22 cellular contexts compared by ENCODE assay signal in the genomic region with DNA sequence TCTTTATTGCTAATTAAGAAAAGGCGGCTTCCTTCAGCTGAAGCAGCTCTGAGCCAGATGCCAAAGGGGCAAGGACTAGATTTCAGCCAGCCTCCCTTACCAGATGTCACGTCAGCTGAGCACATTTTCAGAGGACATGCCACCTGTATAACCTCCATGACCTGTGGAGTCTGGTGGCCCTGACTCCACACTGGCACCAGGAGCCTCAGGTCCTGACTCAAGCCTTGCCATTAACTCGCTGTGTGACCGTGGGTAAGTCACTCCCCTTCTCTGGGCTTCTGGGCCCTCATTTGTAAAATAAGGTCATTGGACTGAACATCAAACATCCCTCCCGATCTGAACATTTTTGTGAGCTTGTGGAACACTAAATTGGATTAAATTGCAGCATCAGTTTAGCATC. TPM values are rescaled to one million over a fixed set of nuclear protein-coding genes. Genes with fewer than 3 reads are reported as not detected.
A peak's percentile ranks its signal among the peaks of the same experiment; 100 is the strongest.
DNase-seq lines count a peak whose midpoint lies in the region; TF ChIP-seq lines count a peak whose summit lies in the region.
"Had no signal": no experiment of that assay in that cellular context is flagged by ENCODE, and none has a peak within 500 bp of the region (broad histone marks: within the 10 kb centered on the region; RNA-seq: fewer than 3 reads in every experiment).

No MANE protein-coding gene starts in this region.

- 84 to 89% methylated on average over 5 of the region's 5 CpGs for WGBS in lower leg skin, 2 donors

- no peaks in the 10 kb centered on the region for H3K9me3 ChIP-seq in vagina
- H3K9me3 ChIP-seq: BLaER1, Caco-2 had no signal

- H3K4me3 ChIP-seq in dorsolateral prefrontal cortex (no peak overlapping the region), lower leg skin (ENCODE audit: low read depth, poor library complexity, severe bottlenecking) (no peak overlapping the region), vagina (no peak overlapping the region)
- H3K4me3 ChIP-seq: BLaER1, GM12878, GM23248 had no signal

- peak overlapping the region; percentile 45 for H3K27ac ChIP-seq in angular gyrus (ENCODE audit: low read depth, low read length)
- peak overlapping the region in 40 of 59 donors; percentile 12 to 82 (median 66) for H3K27ac ChIP-seq in dorsolateral prefrontal cortex
- peak overlapping the region; percentile 11 for H3K27ac ChIP-seq in substantia nigra (ENCODE audit: low read depth, low read length, poor library complexity, severe bottlenecking)
- no peak overlapping the region for H3K27ac ChIP-seq in vagina
- H3K27ac ChIP-seq: BLaER1, C4-2B, GM23248 had no signal

- intact Hi-C loops in dorsolateral prefrontal cortex (cut with DNase I) (loop anchor here in 1 of 2 donors (10.0 kb wide), 1 partner anchor 304 kb away; no protein-coding TSS in a partner anchor), lower leg skin (cut with DNase I; ENCODE audit: low total_unique reads) (no loop called here), vagina (cut with DNase I) (no loop called here)

- H3K36me3 ChIP-seq in vagina, result no peaks in the 10 kb centered on the region

- TF ChIP-seq POLR2A in lower leg skin (IDR thresholded peaks at IDR 0.05) (no peak), vagina (IDR thresholded peaks at IDR 0.05) (no peak)

- H3K4me1 ChIP-seq in vagina, result no peaks in the 10 kb centered on the region
- H3K4me1 ChIP-seq: BLaER1, Caco-2 had no signal

- no peak for TF ChIP-seq CTCF in dorsolateral prefrontal cortex (IDR thresholded peaks at IDR 0.05 in 54 of 56, conservative IDR thresholded peaks at IDR 0.05 in 2 of 56; ENCODE audit: low read depth in 1 of 56, partially characterized antibody in 56 of 56)
- TF ChIP-seq CTCF in lower leg skin (IDR thresholded peaks at IDR 0.05), result no peak
- TF ChIP-seq CTCF in vagina (IDR thresholded peaks at IDR 0.05), result no peak

- DNase-seq in dorsolateral prefrontal cortex (no peak), substantia nigra (lab: John Stamatoyannopoulos, UW) (no peak), lower leg skin (ENCODE audit: low spot score in 2 of 2) (no peak), SHP77 treated with DMSO at 0.1 percent for 48 hours (lab: John Stamatoyannopoulos, UW) (no peak), vagina (ENCODE audit: extremely low spot score in 2 of 2) (no peak)
- DNase-seq: Caco-2; CD4-positive, CD25-positive, alpha-beta regulatory T cell; CD8-positive, alpha-beta T cell; DMS153; DMS79; EL; GDM1; GM23248; H7; HCEC 1CT had no signal

- no peaks in the 10 kb centered on the region for H3K27me3 ChIP-seq in dorsolateral prefrontal cortex
- no peaks in the 10 kb centered on the region for H3K27me3 ChIP-seq in vagina
- H3K27me3 ChIP-seq: BLaER1 had no signal

RNA-seq across cellular contexts. Expression of a gene that starts 46.0 kb away (rescaled TPM):
- total RNA-seq in dorsolateral prefrontal cortex (100 to 1,000 TPM in 35 of 120 experiments, 10 to 100 TPM in 85; 54.1 to 217 (median 85.7) TPM), lower leg skin (10 to 100 TPM; 61.6 to 89.4 (median 80.6) TPM), vagina (70.2 TPM)

RNA-seq across cellular contexts. Expression of a gene that starts 56.4 kb away (rescaled TPM):
- under 1 TPM in 5 of 120 experiments, not detected in 115; 0.29 to 0.67 (median 0.43) TPM for total RNA-seq in dorsolateral prefrontal cortex
- 100 to 1,000 TPM in 1 of 4 donors, 10 to 100 TPM in 3; 33.9 to 204 (median 83.1) TPM for total RNA-seq in lower leg skin
- total RNA-seq in vagina, result not detected
- total RNA-seq: A172; A673; Caco-2; CD4-positive, CD25-positive, alpha-beta regulatory T cell; CD8-positive, alpha-beta T cell; GM12878; GM23248; H1; H7 had no signal

Comparison
In these comparisons a context has a peak if more than half of its experiments do, and no peak if none do; other contexts are left out.
1. RNA of a gene that starts 56.4 kb away (total RNA-seq): 33.9 to 204 TPM in lower leg skin; 0.29 to 0.67 TPM in dorsolateral prefrontal cortex and not detected in vagina (single experiment); every median in the first group is over 10 times any median in the second.